In the genomic region with DNA sequence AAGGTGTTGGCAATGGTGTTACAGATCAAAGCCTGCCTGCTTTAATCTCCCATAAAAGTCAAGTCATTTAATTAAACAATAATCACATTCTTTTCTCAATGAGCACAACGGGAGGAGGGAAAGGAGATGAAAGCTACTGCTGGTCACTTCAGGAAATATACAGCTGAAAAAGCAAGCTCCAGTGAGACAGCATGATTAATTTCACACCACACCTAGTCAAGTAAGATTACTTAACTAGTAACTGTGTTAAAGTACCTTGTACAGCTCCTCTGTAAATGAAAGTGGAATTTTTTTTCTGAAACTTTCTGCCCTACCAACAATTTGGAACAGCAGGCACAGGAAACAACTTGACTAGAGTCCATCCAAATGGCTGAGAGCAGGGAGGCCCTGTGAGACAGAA, we compare ENCODE assay signal across 13 cellular contexts.
"Had no signal": no experiment of that assay in that cellular context is flagged by ENCODE, and none has a peak within 500 bp of the region (broad histone marks: within the 10 kb centered on the region; RNA-seq: fewer than 3 reads in every experiment).

No MANE protein-coding gene starts in this region.

- H3K27me3 ChIP-seq: esophagus squamous epithelium, neural progenitor cell, right atrium auricular region, suprapubic skin had no signal

- H3K9me3 ChIP-seq: esophagus squamous epithelium, left ventricle myocardium inferior, right atrium auricular region, suprapubic skin had no signal

- ATAC-seq: activated CD8-positive, alpha-beta T cell treated with anti-CD3 and anti-CD28 coated beads for 36 hours; effector memory CD8-positive, alpha-beta T cell; stimulated activated memory B cell treated with anti-CD40 and anti-IgM and Interleukin-4, amounts not matched to agents 10 μg/mL and 1 μg/mL and 100 μg/mL, for 72 hours had no signal

- H3K4me3 ChIP-seq: esophagus squamous epithelium, left ventricle myocardium inferior, neural progenitor cell, right atrium auricular region, skin epidermis, suprapubic skin had no signal

- DNase-seq: activated CD8-positive, alpha-beta memory T cell treated with anti-CD3 and anti-CD28 coated beads, Interleukin-2, amount 50 U/mL, for 4 hours; activated CD8-positive, alpha-beta T cell treated with anti-CD3 and anti-CD28 coated beads for 36 hours; activated naive CD4-positive, alpha-beta T cell treated with anti-CD3 and anti-CD28 coated beads for 36 hours; effector memory CD8-positive, alpha-beta T cell; esophagus squamous epithelium; foreskin fibroblast; left ventricle myocardium inferior had no signal

- H3K27ac ChIP-seq: esophagus squamous epithelium, left ventricle myocardium inferior, neural progenitor cell, right atrium auricular region, suprapubic skin, VCaP had no signal
